Comparison of ENCODE assay signal across 1 cellular context in the genomic region with DNA sequence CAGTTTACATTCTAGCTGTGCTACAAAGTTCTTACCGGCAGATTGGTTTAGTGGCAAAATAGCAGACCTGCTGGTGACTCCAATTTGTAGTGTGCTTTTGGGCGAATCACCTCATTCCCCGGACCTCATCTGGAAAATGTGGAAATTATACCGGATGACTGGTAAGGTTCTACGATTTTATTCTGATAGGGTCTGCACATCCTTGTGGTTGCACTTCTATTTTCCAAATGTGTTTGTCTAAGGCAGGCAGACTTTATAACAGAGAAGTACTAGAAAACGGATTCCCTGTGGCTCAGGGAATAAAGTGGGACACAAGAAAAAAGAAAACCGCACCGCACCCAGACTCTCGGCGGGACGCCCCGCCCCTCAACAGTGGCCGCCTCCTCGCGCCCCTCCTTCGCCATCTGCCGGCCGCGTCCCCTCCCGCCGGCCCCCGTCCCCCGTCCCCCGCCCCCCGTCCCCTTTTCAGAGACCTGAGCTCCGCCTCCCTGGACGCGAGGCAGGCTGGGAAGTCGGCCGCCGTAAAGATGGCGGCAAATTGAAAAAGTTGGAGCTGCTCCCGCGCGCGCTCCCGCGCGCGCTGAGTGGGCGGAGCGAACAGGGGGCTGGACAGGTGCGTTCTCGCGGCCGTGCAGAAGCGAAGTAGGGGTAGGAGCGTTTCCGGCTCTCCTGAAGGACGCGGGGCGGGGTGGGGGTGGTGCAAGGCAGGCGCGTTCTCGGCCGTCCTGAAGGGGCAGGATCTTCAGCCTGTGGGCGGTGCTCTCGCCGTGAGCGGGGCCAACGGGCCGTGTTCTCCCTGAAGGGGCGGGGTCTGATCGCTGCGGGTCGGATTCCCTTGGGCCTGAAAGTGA.
A peak's percentile ranks its signal among the peaks of the same experiment; 100 is the strongest.
TF ChIP-seq lines count a peak whose summit lies in the region.

No MANE protein-coding gene starts in this region.

TF ChIP-seq in GM12878, 131 proteins besides CTCF, POLR2A, EP300 and RAD21 (continued from another document and continues in another):
- TF ChIP-seq, protein P1, sequence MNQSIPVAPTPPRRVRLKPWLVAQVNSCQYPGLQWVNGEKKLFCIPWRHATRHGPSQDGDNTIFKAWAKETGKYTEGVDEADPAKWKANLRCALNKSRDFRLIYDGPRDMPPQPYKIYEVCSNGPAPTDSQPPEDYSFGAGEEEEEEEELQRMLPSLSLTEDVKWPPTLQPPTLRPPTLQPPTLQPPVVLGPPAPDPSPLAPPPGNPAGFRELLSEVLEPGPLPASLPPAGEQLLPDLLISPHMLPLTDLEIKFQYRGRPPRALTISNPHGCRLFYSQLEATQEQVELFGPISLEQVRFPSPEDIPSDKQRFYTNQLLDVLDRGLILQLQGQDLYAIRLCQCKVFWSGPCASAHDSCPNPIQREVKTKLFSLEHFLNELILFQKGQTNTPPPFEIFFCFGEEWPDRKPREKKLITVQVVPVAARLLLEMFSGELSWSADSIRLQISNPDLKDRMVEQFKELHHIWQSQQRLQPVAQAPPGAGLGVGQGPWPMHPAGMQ (IDR thresholded peaks at IDR 0.05; ENCODE audit: borderline replicate concordance) = no peak
- TF ChIP-seq IKZF1 (conservative IDR thresholded peaks at IDR 0.05) (peak; percentile 61), SREBF2 (IDR thresholded peaks at IDR 0.05; ENCODE audit: low read length) (no peak), CREM (IDR thresholded peaks at IDR 0.05; ENCODE audit: low read depth) (peak; percentile 61), SIN3A (IDR thresholded peaks at IDR 0.05; ENCODE audit: low read depth, low read length) (peak; percentile 66; the same call in 1 of the 2 replicates), SIX5 (IDR thresholded peaks at IDR 0.05; ENCODE audit: low read depth, low read length, severe bottlenecking) (no peak), EZH2 (IDR thresholded peaks at IDR 0.05; ENCODE audit: borderline replicate concordance, control insufficient read depth, low read depth, low read length) (no peak), MEF2A (IDR thresholded peaks at IDR 0.05; ENCODE audit: insufficient read depth, low read depth, low read length) (no peak), TAF1 (IDR thresholded peaks at IDR 0.05; ENCODE audit: borderline replicate concordance, low read depth, low read length) (peak; percentile 91), RAD51 (IDR thresholded peaks at IDR 0.05) (no peak), ZBTB4 (CRISPR knock-in tag; IDR thresholded peaks at IDR 0.05) (no peak), KAT2A (conservative IDR thresholded peaks at IDR 0.05; ENCODE audit: control insufficient read depth, low read depth, low read length) (no peak), HDGF (IDR thresholded peaks at IDR 0.05) (peak; percentile 97), ETV6 (conservative IDR thresholded peaks at IDR 0.05 in 1 of 2, IDR thresholded peaks at IDR 0.05 in 1 of 2; ENCODE audit: borderline replicate concordance in 1 of 2, low read depth in 1 of 2) (no peak), NR2F1 (conservative IDR thresholded peaks at IDR 0.05) (no peak), IRF4 (IDR thresholded peaks at IDR 0.05; ENCODE audit: low read depth, low read length) (no peak), CHD1 (IDR thresholded peaks at IDR 0.05; ENCODE audit: low read depth, low read length) (no peak), ZNF207 (IDR thresholded peaks at IDR 0.05; ENCODE audit: borderline replicate concordance) (no peak), FOXM1 (IDR thresholded peaks at IDR 0.05; ENCODE audit: low read depth, low read length) (no peak), TCF7 (IDR thresholded peaks at IDR 0.05; ENCODE audit: borderline replicate concordance) (no peak), CUX1 (IDR thresholded peaks at IDR 0.05; ENCODE audit: insufficient replicate concordance, low read depth, low read length) (no peak), GABPA (IDR thresholded peaks at IDR 0.05; ENCODE audit: low read depth) (no peak), CHD2 (IDR thresholded peaks at IDR 0.05; ENCODE audit: borderline replicate concordance, low read depth, low read length) (peak; percentile 95), GATAD2B (conservative IDR thresholded peaks at IDR 0.05; ENCODE audit: low read depth) (no peak), JUNB (IDR thresholded peaks at IDR 0.05) (no peak), ZBED1 (IDR thresholded peaks at IDR 0.05; ENCODE audit: borderline replicate concordance) (no peak), KDM1A (IDR thresholded peaks at IDR 0.05; ENCODE audit: borderline replicate concordance) (no peak), MYB (IDR thresholded peaks at IDR 0.05; ENCODE audit: borderline replicate concordance, low read depth, low read length) (no peak)
- TF ChIP-seq, protein P2, sequence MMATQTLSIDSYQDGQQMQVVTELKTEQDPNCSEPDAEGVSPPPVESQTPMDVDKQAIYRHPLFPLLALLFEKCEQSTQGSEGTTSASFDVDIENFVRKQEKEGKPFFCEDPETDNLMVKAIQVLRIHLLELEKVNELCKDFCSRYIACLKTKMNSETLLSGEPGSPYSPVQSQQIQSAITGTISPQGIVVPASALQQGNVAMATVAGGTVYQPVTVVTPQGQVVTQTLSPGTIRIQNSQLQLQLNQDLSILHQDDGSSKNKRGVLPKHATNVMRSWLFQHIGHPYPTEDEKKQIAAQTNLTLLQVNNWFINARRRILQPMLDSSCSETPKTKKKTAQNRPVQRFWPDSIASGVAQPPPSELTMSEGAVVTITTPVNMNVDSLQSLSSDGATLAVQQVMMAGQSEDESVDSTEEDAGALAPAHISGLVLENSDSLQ (IDR thresholded peaks at IDR 0.05) = peak; percentile 91
- TF ChIP-seq, protein P3, sequence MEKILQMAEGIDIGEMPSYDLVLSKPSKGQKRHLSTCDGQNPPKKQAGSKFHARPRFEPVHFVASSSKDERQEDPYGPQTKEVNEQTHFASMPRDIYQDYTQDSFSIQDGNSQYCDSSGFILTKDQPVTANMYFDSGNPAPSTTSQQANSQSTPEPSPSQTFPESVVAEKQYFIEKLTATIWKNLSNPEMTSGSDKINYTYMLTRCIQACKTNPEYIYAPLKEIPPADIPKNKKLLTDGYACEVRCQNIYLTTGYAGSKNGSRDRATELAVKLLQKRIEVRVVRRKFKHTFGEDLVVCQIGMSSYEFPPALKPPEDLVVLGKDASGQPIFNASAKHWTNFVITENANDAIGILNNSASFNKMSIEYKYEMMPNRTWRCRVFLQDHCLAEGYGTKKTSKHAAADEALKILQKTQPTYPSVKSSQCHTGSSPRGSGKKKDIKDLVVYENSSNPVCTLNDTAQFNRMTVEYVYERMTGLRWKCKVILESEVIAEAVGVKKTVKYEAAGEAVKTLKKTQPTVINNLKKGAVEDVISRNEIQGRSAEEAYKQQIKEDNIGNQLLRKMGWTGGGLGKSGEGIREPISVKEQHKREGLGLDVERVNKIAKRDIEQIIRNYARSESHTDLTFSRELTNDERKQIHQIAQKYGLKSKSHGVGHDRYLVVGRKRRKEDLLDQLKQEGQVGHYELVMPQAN (conservative IDR thresholded peaks at IDR 0.05) = no peak
- TF ChIP-seq, protein P4, sequence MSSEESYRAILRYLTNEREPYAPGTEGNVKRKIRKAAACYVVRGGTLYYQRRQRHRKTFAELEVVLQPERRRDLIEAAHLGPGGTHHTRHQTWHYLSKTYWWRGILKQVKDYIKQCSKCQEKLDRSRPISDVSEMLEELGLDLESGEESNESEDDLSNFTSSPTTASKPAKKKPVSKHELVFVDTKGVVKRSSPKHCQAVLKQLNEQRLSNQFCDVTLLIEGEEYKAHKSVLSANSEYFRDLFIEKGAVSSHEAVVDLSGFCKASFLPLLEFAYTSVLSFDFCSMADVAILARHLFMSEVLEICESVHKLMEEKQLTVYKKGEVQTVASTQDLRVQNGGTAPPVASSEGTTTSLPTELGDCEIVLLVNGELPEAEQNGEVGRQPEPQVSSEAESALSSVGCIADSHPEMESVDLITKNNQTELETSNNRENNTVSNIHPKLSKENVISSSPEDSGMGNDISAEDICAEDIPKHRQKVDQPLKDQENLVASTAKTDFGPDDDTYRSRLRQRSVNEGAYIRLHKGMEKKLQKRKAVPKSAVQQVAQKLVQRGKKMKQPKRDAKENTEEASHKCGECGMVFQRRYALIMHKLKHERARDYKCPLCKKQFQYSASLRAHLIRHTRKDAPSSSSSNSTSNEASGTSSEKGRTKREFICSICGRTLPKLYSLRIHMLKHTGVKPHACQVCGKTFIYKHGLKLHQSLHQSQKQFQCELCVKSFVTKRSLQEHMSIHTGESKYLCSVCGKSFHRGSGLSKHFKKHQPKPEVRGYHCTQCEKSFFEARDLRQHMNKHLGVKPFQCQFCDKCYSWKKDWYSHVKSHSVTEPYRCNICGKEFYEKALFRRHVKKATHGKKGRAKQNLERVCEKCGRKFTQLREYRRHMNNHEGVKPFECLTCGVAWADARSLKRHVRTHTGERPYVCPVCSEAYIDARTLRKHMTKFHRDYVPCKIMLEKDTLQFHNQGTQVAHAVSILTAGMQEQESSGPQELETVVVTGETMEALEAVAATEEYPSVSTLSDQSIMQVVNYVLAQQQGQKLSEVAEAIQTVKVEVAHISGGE (CRISPR knock-in tag; IDR thresholded peaks at IDR 0.05) = no peak
- TF ChIP-seq, protein P5, sequence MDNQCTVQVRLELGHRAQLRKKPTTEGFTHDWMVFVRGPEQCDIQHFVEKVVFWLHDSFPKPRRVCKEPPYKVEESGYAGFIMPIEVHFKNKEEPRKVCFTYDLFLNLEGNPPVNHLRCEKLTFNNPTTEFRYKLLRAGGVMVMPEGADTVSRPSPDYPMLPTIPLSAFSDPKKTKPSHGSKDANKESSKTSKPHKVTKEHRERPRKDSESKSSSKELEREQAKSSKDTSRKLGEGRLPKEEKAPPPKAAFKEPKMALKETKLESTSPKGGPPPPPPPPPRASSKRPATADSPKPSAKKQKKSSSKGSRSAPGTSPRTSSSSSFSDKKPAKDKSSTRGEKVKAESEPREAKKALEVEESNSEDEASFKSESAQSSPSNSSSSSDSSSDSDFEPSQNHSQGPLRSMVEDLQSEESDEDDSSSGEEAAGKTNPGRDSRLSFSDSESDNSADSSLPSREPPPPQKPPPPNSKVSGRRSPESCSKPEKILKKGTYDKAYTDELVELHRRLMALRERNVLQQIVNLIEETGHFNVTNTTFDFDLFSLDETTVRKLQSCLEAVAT (IDR thresholded peaks at IDR 0.05) = no peak; the same call in 1 of the 2 replicates
